9 cellular contexts compared by ENCODE assay signal in the genomic region with DNA sequence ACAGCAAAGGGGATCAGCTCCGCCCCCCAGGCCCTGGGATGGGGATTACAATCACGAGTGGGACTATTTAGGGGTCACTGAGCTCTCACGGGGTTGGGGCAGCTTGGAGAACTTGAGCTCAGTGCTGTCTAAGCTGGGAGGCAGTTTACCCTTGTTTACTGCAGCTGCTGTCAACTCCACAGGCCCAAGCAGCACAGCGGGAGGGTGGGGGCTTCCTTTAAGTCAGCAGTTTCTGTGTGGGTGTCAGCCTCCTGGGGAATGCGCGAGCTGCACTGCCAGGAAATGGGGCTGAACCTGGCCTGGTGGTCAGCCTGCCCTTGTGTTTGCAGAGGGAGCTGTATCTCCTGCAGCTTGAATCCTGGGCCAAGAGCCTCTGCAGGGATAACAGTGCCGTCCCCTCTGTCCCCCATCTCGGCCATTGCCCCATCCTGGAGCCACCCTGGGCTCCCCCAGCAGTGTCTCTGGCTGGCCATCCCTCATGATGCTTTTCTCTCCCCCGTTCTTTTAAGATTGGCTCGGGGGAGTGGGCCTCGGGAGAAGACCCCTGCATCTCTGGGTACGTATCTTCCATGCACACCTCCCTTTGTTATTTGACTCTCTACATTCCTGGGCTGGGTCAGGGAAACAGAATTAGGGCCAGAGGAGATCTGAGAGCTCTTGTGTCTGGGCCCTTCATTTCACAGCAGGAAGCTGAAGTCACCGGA. TPM values are rescaled to one million over a fixed set of nuclear protein-coding genes. Genes with fewer than 3 reads are reported as not detected.
DNase-seq lines count a peak whose midpoint lies in the region; ATAC-seq, FAIRE-seq and TF ChIP-seq lines count a peak whose summit lies in the region.
"Had no signal": no experiment of that assay in that cellular context is flagged by ENCODE, and none has a peak within 500 bp of the region (broad histone marks: within the 10 kb centered on the region; RNA-seq: fewer than 3 reads in every experiment).

No MANE protein-coding gene starts in this region.

- peak overlapping the region in 1 of 2 experiments; percentile 6 for H3K4ac ChIP-seq in mesenchymal stem cell (ENCODE audit: low read depth in 1 of 2, low read length in 2 of 2)

- H3K4me1 ChIP-seq in adrenal gland (replicated peaks in 1 of 2) (peaks cover 0 to 23% of the 10 kb centered on the region in 2 donors), mesenchymal stem cell (ENCODE audit: control insufficient read depth, insufficient read depth, low read depth, low read length) (peaks cover 33% of the 10 kb centered on the region), upper lobe of right lung (peaks cover 30% of the 10 kb centered on the region)

- no peak overlapping the region for H3K4me2 ChIP-seq in mesenchymal stem cell (ENCODE audit: low read length, poor library complexity, severe bottlenecking)

- FAIRE-seq in D721Med (lab: Jason Lieb, UNC): no peak
- FAIRE-seq: RCC 7860 had no signal

- H3K79me1 ChIP-seq in mesenchymal stem cell (replicated peaks; ENCODE audit: low read length, poor library complexity, severe bottlenecking): no peaks in the 10 kb centered on the region

- TF ChIP-seq POLR2A in adrenal gland (IDR thresholded peaks at IDR 0.05): no peak

- H3K27ac ChIP-seq in adrenal gland: peak overlapping the region in 2 of 5 donors; percentile 62 to 81
- H3K27ac ChIP-seq in mesenchymal stem cell (ENCODE audit: low read length, poor library complexity, severe bottlenecking): no peak overlapping the region
- H3K27ac ChIP-seq in upper lobe of right lung: peak overlapping the region; percentile 67

- peak overlapping the region in 1 of 2 experiments; percentile 68 for H3K14ac ChIP-seq in mesenchymal stem cell (ENCODE audit: low read length in 2 of 2)

- no peak overlapping the region for H3K9ac ChIP-seq in mesenchymal stem cell (ENCODE audit: low read length)

- peak overlapping the region; percentile 62 for H2AFZ ChIP-seq in mesenchymal stem cell (ENCODE audit: low read depth, low read length)

- intact Hi-C loops in Right ventricle myocardium inferior (cut with DNase I) (loop anchor here (1.0 to 10.0 kb wide), 3 partner anchors 30 to 386 kb away; a partner anchor contains a TSS), cardiac septum (cut with DNase I) (loop anchor here (5.0 kb wide), 1 partner anchor 106 kb away; a partner anchor contains a TSS), adrenal gland (cut with DNase I) (no loop called here), upper lobe of right lung (cut with DNase I) (no loop called here)

- H3K23ac ChIP-seq in mesenchymal stem cell (ENCODE audit: low read length in 2 of 2): no peak overlapping the region

- H2BK12ac ChIP-seq in mesenchymal stem cell (ENCODE audit: low read length in 2 of 2): peak overlapping the region in 1 of 2 experiments; percentile 40

- no peak overlapping the region for H2BK15ac ChIP-seq in mesenchymal stem cell (ENCODE audit: low read depth, poor library complexity, severe bottlenecking)

- H3K36me3 ChIP-seq in adrenal gland (replicated peaks in 1 of 2): no peaks in the 10 kb centered on the region
- H3K36me3 ChIP-seq in mesenchymal stem cell (ENCODE audit: control insufficient read depth in 1 of 2, insufficient read depth in 2 of 2, low read depth in 1 of 2, low read length in 2 of 2): no peaks in the 10 kb centered on the region
- no peaks in the 10 kb centered on the region for H3K36me3 ChIP-seq in upper lobe of right lung

- no peak overlapping the region for H2BK120ac ChIP-seq in mesenchymal stem cell (ENCODE audit: low read depth, low read length)

- H2AK5ac ChIP-seq in mesenchymal stem cell (ENCODE audit: low read length, severe bottlenecking): no peak overlapping the region

- no peak overlapping the region for H2BK5ac ChIP-seq in mesenchymal stem cell (ENCODE audit: low read depth, low read length, poor library complexity, severe bottlenecking)

- peak overlapping the region; percentile 41 for H4K8ac ChIP-seq in mesenchymal stem cell (ENCODE audit: low read length)

- H3K4me3 ChIP-seq in adrenal gland: no peak overlapping the region
- no peak overlapping the region for H3K4me3 ChIP-seq in mesenchymal stem cell (ENCODE audit: insufficient read depth in 1 of 2, low read depth in 1 of 2, low read length in 2 of 2)
- no peak overlapping the region for H3K4me3 ChIP-seq in upper lobe of right lung

- no peak overlapping the region for H4K91ac ChIP-seq in mesenchymal stem cell (ENCODE audit: low read length)

- peak overlapping the region; percentile 37 to 40 for H3K18ac ChIP-seq in mesenchymal stem cell (ENCODE audit: low read depth in 1 of 2, low read length in 2 of 2)

- H3K9me3 ChIP-seq in adrenal gland (replicated peaks in 1 of 3): no peaks in the 10 kb centered on the region
- H3K9me3 ChIP-seq in mesenchymal stem cell (ENCODE audit: control insufficient read depth, low read length): no peaks in the 10 kb centered on the region
- H3K9me3 ChIP-seq in upper lobe of right lung: no peaks in the 10 kb centered on the region

- ATAC-seq in Right ventricle myocardium inferior (no peak), upper lobe of right lung (no peak), GM19395 (IDR thresholded peaks at IDR 0.05; ENCODE audit: unreplicated experiment) (no peak)

- TF ChIP-seq CTCF in adrenal gland (IDR thresholded peaks at IDR 0.05): no peak
- no peak for TF ChIP-seq CTCF in upper lobe of right lung (IDR thresholded peaks at IDR 0.05)
- TF ChIP-seq CTCF in D721Med (IDR thresholded peaks at IDR 0.05; ENCODE audit: insufficient read depth, missing control alignments): no peak

- 49 to 62% (median 58%) methylated on average over 9 to 13 of the region's 13 CpGs for WGBS in adrenal gland, 4 donors
- WGBS in mesenchymal stem cell: 53% methylated on average over 11 of the region's 13 CpGs

- DNase-seq in Right ventricle myocardium inferior (ENCODE audit: missing footprints) (peak; percentile 83), cardiac septum (ENCODE audit: low spot score) (no peak), adrenal gland (peak in 4 of 7 donors; percentile 22 to 39 (median 36)), mesenchymal stem cell (peak; percentile 24), upper lobe of right lung (no peak), cortex of kidney (lab: John Stamatoyannopoulos, UW) (no peak), D721Med (ENCODE audit: insufficient read length, low spot score) (no peak)

- H3K27me3 ChIP-seq in adrenal gland: no peaks in the 10 kb centered on the region
- peaks cover 0 to 54% of the 10 kb centered on the region in 2 experiments for H3K27me3 ChIP-seq in mesenchymal stem cell (ENCODE audit: control insufficient read depth in 1 of 2, insufficient read depth in 1 of 2, low read length in 2 of 2)
- no peaks in the 10 kb centered on the region for H3K27me3 ChIP-seq in upper lobe of right lung

RNA-seq across cellular contexts. Expression of a gene that starts 30.0 kb away (rescaled TPM):
- total RNA-seq in Right ventricle myocardium inferior (38.0 TPM), cardiac septum (0.48 TPM), adrenal gland (1 to 10 TPM in 4 of 8 donors, under 1 TPM in 4; under 0.01 to 5.3 (median 1.1) TPM), upper lobe of right lung (0.72 TPM)
- 10 to 100 TPM in 1 of 3 donors, 1 to 10 TPM in 1, under 1 TPM in 1; 0.16 to 26.4 (median 7.5) TPM for polyA plus RNA-seq in adrenal gland
- polyA plus RNA-seq in mesenchymal stem cell (2013, experiment 1 of 2): 0.06 TPM
- 0.08 TPM for polyA plus RNA-seq in mesenchymal stem cell (2013, experiment 2 of 2)

Comparison
In these comparisons a context has a peak if more than half of its experiments do, and no peak if none do; other contexts are left out.
1. DNase-seq: peak in Right ventricle myocardium inferior (single experiment), adrenal gland (4 of 7) and mesenchymal stem cell (single experiment); none in cardiac septum (single experiment), upper lobe of right lung (single experiment), cortex of kidney (single experiment) and D721Med (single experiment).
2. intact Hi-C loops: an anchor here in Right ventricle myocardium inferior (1.0 to 10.0 kb wide) and cardiac septum (5.0 kb wide); none called in adrenal gland and upper lobe of right lung.